In the genomic region with DNA sequence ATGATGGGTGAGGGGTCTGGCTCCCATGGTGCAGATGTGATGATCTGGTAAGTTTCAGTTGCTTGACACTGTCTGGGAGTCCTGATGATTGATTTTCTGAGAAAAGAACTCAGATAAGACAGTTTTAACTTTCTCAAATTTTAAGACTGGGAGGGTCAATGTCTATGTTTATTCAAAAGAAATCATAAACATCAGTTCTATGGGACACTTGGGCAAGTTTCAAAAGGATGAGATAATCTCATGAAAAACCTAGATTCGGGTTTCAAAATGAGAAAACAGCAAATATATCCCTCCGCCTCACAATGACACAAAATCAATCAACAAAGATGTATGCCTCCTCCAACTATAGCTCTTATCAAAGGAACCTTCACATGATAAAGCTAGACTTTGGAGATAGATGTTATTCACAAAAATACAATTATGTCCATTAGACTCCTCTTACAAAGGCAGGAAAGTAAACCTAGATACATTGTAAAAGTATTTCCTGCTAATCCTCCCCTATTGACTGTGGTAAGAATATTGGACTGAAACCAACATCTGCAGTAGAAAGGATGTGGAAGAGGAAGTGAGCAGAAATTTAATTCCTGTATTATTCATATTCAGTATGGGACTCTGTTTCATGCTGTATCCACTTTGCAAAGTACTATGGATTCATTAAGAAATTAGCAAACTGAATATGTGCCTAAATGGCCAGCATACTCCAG, we compare ENCODE assay signal across 10 cellular contexts. TPM values are rescaled to one million over a fixed set of nuclear protein-coding genes. Genes with fewer than 3 reads are reported as not detected.
A peak's percentile ranks its signal among the peaks of the same experiment; 100 is the strongest.
DNase-seq lines count a peak whose midpoint lies in the region; ATAC-seq, FAIRE-seq and TF ChIP-seq lines count a peak whose summit lies in the region.
"Had no signal": no experiment of that assay in that cellular context is flagged by ENCODE, and none has a peak within 500 bp of the region (broad histone marks: within the 10 kb centered on the region; RNA-seq: fewer than 3 reads in every experiment).

No MANE protein-coding gene starts in this region.

- in situ Hi-C loops in HepG2 (cut with HindIII; ENCODE audit: extremely low pct_ligation_motif_present, low pct_unique_long_range_greater_than_20kb): no loop called here

- no peak for FAIRE-seq in HepG2 (lab: Jason Lieb, UNC)

- BruUV-seq in HepG2 (replicated peaks; lab: Mats Ljungman, UMichigan) (no TSS peak), OCI-LY7 (replicated peaks; lab: Mats Ljungman, UMichigan) (no TSS peak)

- H2AFZ ChIP-seq in HepG2 (ENCODE audit: low read length): no peak overlapping the region
- H2AFZ ChIP-seq in OCI-LY7 (ENCODE audit: low read length): no peak overlapping the region

- TF ChIP-seq CTCF in right lobe of liver (IDR thresholded peaks at IDR 0.05): no peak
- no peak for TF ChIP-seq CTCF in HepG2 (CRISPR knock-in tag; IDR thresholded peaks at IDR 0.05)
- no peak for TF ChIP-seq CTCF in OCI-LY7 (conservative IDR thresholded peaks at IDR 0.05; ENCODE audit: low read length)
- TF ChIP-seq CTCF in prostate gland (IDR thresholded peaks at IDR 0.05): no peak

- intact Hi-C loops in right lobe of liver (cut with DNase I) (no loop called here), HepG2 (cut with micrococcal nuclease; ENCODE audit: unreplicated experiment) (no loop called here), OCI-LY7 (cut with micrococcal nuclease; ENCODE audit: unreplicated experiment) (loop anchor here (5.0 kb wide), 1 partner anchor 181 kb away; the partner anchor contains the start of gene FANCF), prostate gland (cut with DNase I) (no loop called here)

- H3K4me1 ChIP-seq in right lobe of liver (peaks cover 0 to 11% (median 0%) of the 10 kb centered on the region in 4 donors), HepG2 (ENCODE audit: insufficient read depth, low read length) (peaks cover under 1% of the 10 kb centered on the region), OCI-LY7 (ENCODE audit: insufficient read depth, low read length, poor library complexity, severe bottlenecking) (peaks cover 20% of the 10 kb centered on the region), prostate gland (replicated peaks) (no peaks in the 10 kb centered on the region)

- TF ChIP-seq POLR2A in right lobe of liver (IDR thresholded peaks at IDR 0.05): no peak
- TF ChIP-seq POLR2A in HepG2 (IDR thresholded peaks at IDR 0.05; ENCODE audit: insufficient read depth in 1 of 2, low read depth in 2 of 2, low read length in 2 of 2): no peak
- no peak for TF ChIP-seq POLR2A in prostate gland (IDR thresholded peaks at IDR 0.05)

- no peaks in the 10 kb centered on the region for H3K9me2 ChIP-seq in OCI-LY7 (ENCODE audit: insufficient read depth, low read length)

- H3K4me3 ChIP-seq in right lobe of liver (no peak overlapping the region), HepG2 (replicated peaks in 1 of 3; ENCODE audit: insufficient read depth in 1 of 3, low read depth in 2 of 3, low read length in 3 of 3) (no peak overlapping the region), OCI-LY7 (ENCODE audit: low read depth, low read length, poor library complexity, severe bottlenecking) (no peak overlapping the region), prostate gland (no peak overlapping the region)
- H3K4me3 ChIP-seq: cardiac muscle cell had no signal

- TF ChIP-seq RAD21 in HepG2 (CRISPR knock-in tag; IDR thresholded peaks at IDR 0.05): no peak

- H3K27me3 ChIP-seq in right lobe of liver (no peaks in the 10 kb centered on the region), HepG2 (ENCODE audit: control insufficient read depth in 1 of 2, insufficient read depth in 2 of 2, low read length in 2 of 2) (no peaks in the 10 kb centered on the region), prostate gland (replicated peaks; ENCODE audit: insufficient read depth) (no peaks in the 10 kb centered on the region)

- H3K9me3 ChIP-seq in right lobe of liver: no peaks in the 10 kb centered on the region
- H3K9me3 ChIP-seq in HepG2 (ENCODE audit: low read length): peaks cover 5% of the 10 kb centered on the region
- H3K9me3 ChIP-seq in OCI-LY7 (ENCODE audit: low read length): peaks cover 6% of the 10 kb centered on the region; the same call in 1 of the 2 replicates
- H3K9me3 ChIP-seq in prostate gland: no peaks in the 10 kb centered on the region

- WGBS in right lobe of liver (ENCODE audit: insufficient coverage, low coverage, low lambda C conversion rate, missing lambda C conversion rate): 66% methylated on average over 2 of the region's 2 CpGs
- WGBS in HepG2 (ENCODE audit: low lambda C conversion rate): 89% methylated on average over 2 of the region's 2 CpGs
- 77% methylated on average over 2 of the region's 2 CpGs for WGBS in prostate gland

- H3K79me2 ChIP-seq in HepG2 (ENCODE audit: insufficient read depth, low read length) (no peaks in the 10 kb centered on the region), OCI-LY7 (ENCODE audit: insufficient read depth, low read depth, low read length) (no peaks in the 10 kb centered on the region)

- no peak overlapping the region for H3K4me2 ChIP-seq in HepG2 (ENCODE audit: low read depth, low read length)
- peak overlapping the region; percentile 62 for H3K4me2 ChIP-seq in OCI-LY7 (ENCODE audit: low read length)

- H3K36me3 ChIP-seq in right lobe of liver (peaks cover 0 to 8% (median 0%) of the 10 kb centered on the region in 4 donors), HepG2 (replicated peaks in 1 of 2; ENCODE audit: control insufficient read depth in 1 of 2, insufficient read depth in 2 of 2, low read length in 2 of 2) (peaks cover 0 to 18% of the 10 kb centered on the region in 2 experiments; a peak in 1 of 5 replicates), OCI-LY7 (ENCODE audit: insufficient read depth, low read length) (no peaks in the 10 kb centered on the region), prostate gland (no peaks in the 10 kb centered on the region)
- H3K36me3 ChIP-seq: cardiac muscle cell had no signal

- no peak for TF ChIP-seq EP300 in HepG2 (IDR thresholded peaks at IDR 0.05; ENCODE audit: low read depth in 2 of 2, low read length in 2 of 2)
- TF ChIP-seq EP300 in HepG2 (CRISPR knock-in tag; IDR thresholded peaks at IDR 0.05; ENCODE audit: borderline replicate concordance): no peak

- H3K27ac ChIP-seq in right lobe of liver: no peak overlapping the region
- H3K27ac ChIP-seq in HepG2 (ENCODE audit: extremely low read length, insufficient read depth, low read length): no peak overlapping the region
- H3K27ac ChIP-seq in OCI-LY7 (ENCODE audit: low read depth, low read length, poor library complexity, severe bottlenecking): peak overlapping the region; percentile 28
- H3K27ac ChIP-seq in prostate gland: no peak overlapping the region
- H3K27ac ChIP-seq: cardiac muscle cell had no signal

- DNase-seq in right lobe of liver (no peak), HepG2 (ENCODE audit: low spot score) (no peak), OCI-LY7 (ENCODE audit: low spot score) (peak; percentile 55), NCI-H1048 (lab: John Stamatoyannopoulos, UW) (no peak), activated gamma-delta T cell treated with Interleukin-2 at 50 U/mL for 16 hours (no peak), prostate gland (ENCODE audit: low spot score) (no peak), anterior cingulate cortex (lab: John Stamatoyannopoulos, UW) (no peak)
- DNase-seq: mammary epithelial cell had no signal

- POLR2A ChIA-PET in HepG2 (lab: Yijun Ruan, JAX): no interaction called here
- POLR2A ChIA-PET in OCI-LY7 (lab: Charles Lee): interaction anchor here (1.9 kb wide), 1 partner anchor 9 kb away, joined by 4 read pairs; no protein-coding TSS in a partner anchor

- CTCF ChIA-PET in HepG2 (lab: Yijun Ruan, JAX; ENCODE audit: low intra/inter-chr PET ratio, low total read pairs) (no interaction called here), OCI-LY7 (lab: Charles Lee; ENCODE audit: unreplicated experiment) (no interaction called here)

- ATAC-seq in right lobe of liver: peak; percentile 57 to 83 (median 71)
- ATAC-seq in HepG2: no peak
- peak; percentile 96 for ATAC-seq in HG03039 (IDR thresholded peaks at IDR 0.05; ENCODE audit: unreplicated experiment)

- H3K9ac ChIP-seq in HepG2 (ENCODE audit: insufficient read depth, low read depth, low read length): no peak overlapping the region

- H4K20me1 ChIP-seq in HepG2 (ENCODE audit: insufficient read depth, low read length): no peaks in the 10 kb centered on the region
- no peaks in the 10 kb centered on the region for H4K20me1 ChIP-seq in OCI-LY7 (ENCODE audit: insufficient read depth, low read length)

RNA-seq across cellular contexts. Expression of gene SVIP, which starts 21.6 kb away (rescaled TPM):
- 10 to 100 TPM in 1 of 6 experiments, 1 to 10 TPM in 5; 3.5 to 12.0 (median 5.8) TPM for total RNA-seq in right lobe of liver
- total RNA-seq in HepG2 (2016; rRNA removed; fragmentation: Illumina TruSeq; extraction: Trizol): 27.2 and 31.1 TPM in 2 replicates
- total RNA-seq in HepG2 (2016; cell fraction: cytosol; rRNA removed; fragmentation: Illumina TruSeq; extraction: Trizol; ENCODE audit: low read depth): 36.5 and 46.9 TPM in 2 replicates
- 28.9 and 29.7 TPM in 2 replicates for total RNA-seq in HepG2 (2016; cell fraction: insoluble cytoplasmic fraction; rRNA removed; fragmentation: Illumina TruSeq; extraction: Trizol)
- 54.7 and 55.9 TPM in 2 replicates for total RNA-seq in HepG2 (2016; cell fraction: membrane; rRNA removed; fragmentation: Illumina TruSeq; extraction: Trizol)
- total RNA-seq in HepG2 (2016; cell fraction: nucleus; rRNA removed; fragmentation: Illumina TruSeq; extraction: Trizol): 10.0 and 11.5 TPM in 2 replicates
- 5.8 and 6.3 TPM in 2 replicates for polyA plus RNA-seq in HepG2 (2011; rRNA removed)
- 1.2 and 1.7 TPM in 2 replicates for polyA plus RNA-seq in HepG2 (2011; cell fraction: cytosol; rRNA removed)
- polyA plus RNA-seq in HepG2 (2011; cell fraction: nucleus; rRNA removed): 0.96 and 1.8 TPM in 2 replicates
- 11.8 and 13.4 TPM in 2 replicates for polyA plus RNA-seq in HepG2 (2012)
- 88.9 and 123 TPM in 2 replicates for polyA plus RNA-seq in HepG2 (2016; cell fraction: cytosol; fragmentation: Illumina TruSeq; extraction: Trizol; ENCODE audit: low read depth)
- 37.2 and 40.5 TPM in 2 replicates for polyA plus RNA-seq in HepG2 (2016; cell fraction: insoluble cytoplasmic fraction; fragmentation: Illumina TruSeq; extraction: Trizol; ENCODE audit: low read depth)
- 71.3 and 75.6 TPM in 2 replicates for polyA plus RNA-seq in HepG2 (2016; cell fraction: membrane; fragmentation: Illumina TruSeq; extraction: Trizol; ENCODE audit: low read depth)
- 22.8 and 28.1 TPM in 2 replicates for polyA plus RNA-seq in HepG2 (2016; cell fraction: nucleus; fragmentation: Illumina TruSeq; extraction: Trizol; ENCODE audit: insufficient read depth, low read depth)
- 0.98 and 1.5 TPM in 2 replicates for polyA minus RNA-seq in HepG2 (2011; rRNA and poly(A)+ RNA removed; ENCODE audit: low replicate concordance)
- polyA minus RNA-seq in HepG2 (2011; cell fraction: cytosol; rRNA and poly(A)+ RNA removed): 0.62 and 0.89 TPM in 2 replicates
- polyA minus RNA-seq in HepG2 (2011; cell fraction: nucleus; rRNA and poly(A)+ RNA removed): 9.3 and 12.2 TPM in 2 replicates
- not detected in 2 replicates for total RNA-seq in OCI-LY7 (2014; rRNA removed; shearing (Covaris generic))
- not detected in 2 replicates for total RNA-seq in OCI-LY7 (2022)
- 10 to 100 TPM; 13.6 to 23.5 TPM for total RNA-seq in prostate gland

RNA-seq across cellular contexts. Expression of gene CCDC179, which starts 52.3 kb away (rescaled TPM):
- not detected for total RNA-seq in right lobe of liver
- total RNA-seq in HepG2 (2016; rRNA removed; fragmentation: Illumina TruSeq; extraction: Trizol): not detected in 2 replicates
- total RNA-seq in HepG2 (2016; cell fraction: cytosol; rRNA removed; fragmentation: Illumina TruSeq; extraction: Trizol; ENCODE audit: low read depth): not detected in 2 replicates
- total RNA-seq in HepG2 (2016; cell fraction: insoluble cytoplasmic fraction; rRNA removed; fragmentation: Illumina TruSeq; extraction: Trizol): not detected in 2 replicates
- not detected in 2 replicates for total RNA-seq in HepG2 (2016; cell fraction: membrane; rRNA removed; fragmentation: Illumina TruSeq; extraction: Trizol)
- not detected in 2 replicates for total RNA-seq in HepG2 (2016; cell fraction: nucleus; rRNA removed; fragmentation: Illumina TruSeq; extraction: Trizol)
- not detected in 2 replicates for polyA plus RNA-seq in HepG2 (2011; rRNA removed)
- polyA plus RNA-seq in HepG2 (2011; cell fraction: cytosol; rRNA removed): not detected in 2 replicates
- not detected in 2 replicates for polyA plus RNA-seq in HepG2 (2011; cell fraction: nucleus; rRNA removed)
- polyA plus RNA-seq in HepG2 (2012): not detected in 2 replicates
- polyA plus RNA-seq in HepG2 (2016; cell fraction: cytosol; fragmentation: Illumina TruSeq; extraction: Trizol; ENCODE audit: low read depth): not detected in 2 replicates
- not detected in 2 replicates for polyA plus RNA-seq in HepG2 (2016; cell fraction: insoluble cytoplasmic fraction; fragmentation: Illumina TruSeq; extraction: Trizol; ENCODE audit: low read depth)
- not detected in 2 replicates for polyA plus RNA-seq in HepG2 (2016; cell fraction: membrane; fragmentation: Illumina TruSeq; extraction: Trizol; ENCODE audit: low read depth)
- polyA plus RNA-seq in HepG2 (2016; cell fraction: nucleus; fragmentation: Illumina TruSeq; extraction: Trizol; ENCODE audit: insufficient read depth, low read depth): not detected in 2 replicates
- not detected in 2 replicates for polyA minus RNA-seq in HepG2 (2011; rRNA and poly(A)+ RNA removed; ENCODE audit: low replicate concordance)
- not detected in 2 replicates for polyA minus RNA-seq in HepG2 (2011; cell fraction: cytosol; rRNA and poly(A)+ RNA removed)
- not detected in 2 replicates for polyA minus RNA-seq in HepG2 (2011; cell fraction: nucleus; rRNA and poly(A)+ RNA removed)
- not detected in 2 replicates for total RNA-seq in OCI-LY7 (2014; rRNA removed; shearing (Covaris generic))
- not detected in 2 replicates for total RNA-seq in OCI-LY7 (2022)
- total RNA-seq in prostate gland: not detected
- total RNA-seq: cardiac muscle cell, mammary epithelial cell had no signal
- polyA plus RNA-seq: cardiac muscle cell, mammary epithelial cell had no signal

Comparison
In these comparisons a context has a peak if more than half of its experiments do, and no peak if none do; other contexts are left out.
1. RNA of gene SVIP, which starts 21.6 kb away (total RNA-seq): 10.0 to 55.9 TPM in HepG2, 13.6 to 23.5 TPM in prostate gland and 3.5 to 12.0 TPM in right lobe of liver; not detected in OCI-LY7; every median in the first group is over 4 times any median in the second.